Comparison of ENCODE assay signal across 10 cellular contexts in genomic region chr1:27098447-27099153, GRCh38. TPM values are rescaled to one million over a fixed set of nuclear protein-coding genes. Genes with fewer than 3 reads are reported as not detected.
A peak's percentile ranks its signal among the peaks of the same experiment; 100 is the strongest.
DNase-seq lines count a peak whose midpoint lies in the region; ATAC-seq and TF ChIP-seq lines count a peak whose summit lies in the region.
"Had no signal": no experiment of that assay in that cellular context is flagged by ENCODE, and none has a peak within 500 bp of the region (broad histone marks: within the 10 kb centered on the region; RNA-seq: fewer than 3 reads in every experiment).

No MANE protein-coding gene starts in this region.

- H3K36me3 ChIP-seq in muscle layer of colon (ENCODE audit: insufficient read depth, low read length) (peaks cover 7% of the 10 kb centered on the region), aorta (ENCODE audit: control insufficient read depth in 1 of 2, insufficient read depth in 2 of 2, low read length in 1 of 2) (no peaks in the 10 kb centered on the region)
- no peaks in the 10 kb centered on the region for H3K36me3 ChIP-seq in CD8-positive, alpha-beta T cell (ENCODE audit: insufficient read depth, low read length)

- no peaks in the 10 kb centered on the region for H3K9me3 Mint-ChIP-seq in Calu3 (ENCODE audit: low read depth, unreplicated experiment)
- H3K9me3 Mint-ChIP-seq in CD8-positive, alpha-beta T cell = no peaks in the 10 kb centered on the region
- H3K9me3 Mint-ChIP-seq: central memory CD8-positive, alpha-beta T cell; T-helper 2 cell treated with Interferon-gamma antibody and Interleukin-4, amounts not matched to agents 5 μg/mL and 100 μg/mL, for 36 hours had no signal

- POLR2A ChIA-PET in CD8-positive, alpha-beta T cell (lab: Charles Lee) = no interaction called here

- H3K27ac ChIP-seq in coronary artery = peak overlapping the region; percentile 80 to 98
- peak overlapping the region; percentile 35 for H3K27ac ChIP-seq in muscle layer of colon (ENCODE audit: low read depth, low read length)
- H3K27ac ChIP-seq in aorta (ENCODE audit: low read depth in 1 of 2, low read length in 2 of 2) = peak overlapping the region in 1 of 2 donors; percentile 8
- no peak overlapping the region for H3K27ac ChIP-seq in CD8-positive, alpha-beta T cell (ENCODE audit: low read depth, low read length)

- WGBS in aorta, 2 donors = 10 to 19% methylated on average over 14 of the region's 14 CpGs

- no peak overlapping the region for H3K4me3 Mint-ChIP-seq in Calu3 (ENCODE audit: low read depth, unreplicated experiment)
- H3K4me3 Mint-ChIP-seq in CD8-positive, alpha-beta T cell = no peak overlapping the region
- H3K4me3 Mint-ChIP-seq: central memory CD8-positive, alpha-beta T cell; T-helper 2 cell treated with Interferon-gamma antibody and Interleukin-4, amounts not matched to agents 5 μg/mL and 100 μg/mL, for 36 hours had no signal

- BruUV-seq in Calu3 (replicated peaks; lab: Mats Ljungman, UMichigan) = no TSS peak

- H3K27me3 Mint-ChIP-seq in Calu3 (ENCODE audit: unreplicated experiment) = no peaks in the 10 kb centered on the region
- no peaks in the 10 kb centered on the region for H3K27me3 Mint-ChIP-seq in CD8-positive, alpha-beta T cell (ENCODE audit: low read depth)
- H3K27me3 Mint-ChIP-seq: central memory CD8-positive, alpha-beta T cell had no signal

- intact Hi-C loops in Right ventricle myocardium inferior (cut with DNase I) = loop anchor here (10.0 kb wide), 1 partner anchor 134 kb away; the partner anchor contains the start of gene KDF1
- intact Hi-C loops in cardiac septum (cut with DNase I) = loop anchor here (10.0 kb wide), 1 partner anchor 134 kb away; the partner anchor contains the start of gene KDF1
- intact Hi-C loops in aorta (cut with DNase I) = loop anchor here (2.0 to 10.0 kb wide), 4 partner anchors 54 to 134 kb away; partner anchors contain the start of gene KDF1 (in 1 of the 2)
- intact Hi-C loops in Calu3 (cut with micrococcal nuclease; ENCODE audit: unreplicated experiment) = no loop called here
- intact Hi-C loops in CD8-positive, alpha-beta T cell (cut with DNase I, micrococcal nuclease) = no loop called here

- DNase-seq in Right ventricle myocardium inferior (ENCODE audit: missing footprints) (no peak), cardiac septum (ENCODE audit: low spot score) (no peak), coronary artery (ENCODE audit: low spot score) (no peak), aorta (peak in 1 of 2 donors; percentile 58), Calu3 (no peak), T1000 (lab: John Stamatoyannopoulos, UW) (no peak)
- DNase-seq in CD8-positive, alpha-beta T cell = no peak

- peaks cover 15% of the 10 kb centered on the region for H3K4me1 Mint-ChIP-seq in Calu3 (ENCODE audit: low read depth, unreplicated experiment)
- H3K4me1 Mint-ChIP-seq in CD8-positive, alpha-beta T cell (ENCODE audit: low read depth) = peaks cover 5% of the 10 kb centered on the region

- H3K9ac ChIP-seq in muscle layer of colon (ENCODE audit: low read length) = no peak overlapping the region

- H3K27ac Mint-ChIP-seq in Calu3 (ENCODE audit: unreplicated experiment) = no peak overlapping the region
- no peak overlapping the region for H3K27ac Mint-ChIP-seq in CD8-positive, alpha-beta T cell
- H3K27ac Mint-ChIP-seq: T-helper 2 cell treated with Interferon-gamma antibody and Interleukin-4, amounts not matched to agents 5 μg/mL and 100 μg/mL, for 36 hours had no signal

- H3K36me3 Mint-ChIP-seq in Calu3 (ENCODE audit: insufficient read depth, unreplicated experiment) = peaks cover 3% of the 10 kb centered on the region
- peaks cover 23% of the 10 kb centered on the region for H3K36me3 Mint-ChIP-seq in CD8-positive, alpha-beta T cell

- TF ChIP-seq CTCF in coronary artery (IDR thresholded peaks at IDR 0.05) (no peak), Calu3 (IDR thresholded peaks at IDR 0.05; ENCODE audit: unreplicated experiment) (no peak)
- TF ChIP-seq CTCF in CD8-positive, alpha-beta T cell (IDR thresholded peaks at IDR 0.05) = no peak

- H3K27me3 ChIP-seq in muscle layer of colon (ENCODE audit: control insufficient read depth in 1 of 2, insufficient read depth in 2 of 2, low read length in 2 of 2) (no peaks in the 10 kb centered on the region), aorta (ENCODE audit: control insufficient read depth in 1 of 2, insufficient read depth in 2 of 2, low read length in 1 of 2) (no peaks in the 10 kb centered on the region)
- no peaks in the 10 kb centered on the region for H3K27me3 ChIP-seq in CD8-positive, alpha-beta T cell (ENCODE audit: insufficient read depth, low read length)

- CTCF ChIA-PET in Calu3 (lab: Charles Lee) = interaction anchor here (1.0 to 2.2 kb wide), 3 partner anchors 14 to 55 kb away, joined by 5 to 36 read pairs (median 9); no protein-coding TSS in a partner anchor
- CTCF ChIA-PET in CD8-positive, alpha-beta T cell (lab: Charles Lee) = interaction anchor here (0.8 to 19.1 kb wide), 14 partner anchors 10 to 297 kb away, joined by 3 to 303 read pairs (median 6); no protein-coding TSS in a partner anchor

- H3K9me3 ChIP-seq in muscle layer of colon (ENCODE audit: low read length) = no peaks in the 10 kb centered on the region
- no peaks in the 10 kb centered on the region for H3K9me3 ChIP-seq in aorta (ENCODE audit: control insufficient read depth, low read length)
- H3K9me3 ChIP-seq in CD8-positive, alpha-beta T cell (ENCODE audit: low read length) = no peaks in the 10 kb centered on the region

- H3K4me3 ChIP-seq in coronary artery (peak overlapping the region; percentile 1), muscle layer of colon (ENCODE audit: low read depth in 1 of 2, low read length in 2 of 2) (no peak overlapping the region), aorta (ENCODE audit: low read length in 2 of 2) (no peak overlapping the region)
- no peak overlapping the region for H3K4me3 ChIP-seq in CD8-positive, alpha-beta T cell (ENCODE audit: low read depth, low read length)

- ATAC-seq in Right ventricle myocardium inferior (peak; percentile 38), aorta (ENCODE audit: low FRiP score) (peak; percentile 1)
- no peak for ATAC-seq in CD8-positive, alpha-beta T cell

- H3K4me1 ChIP-seq in muscle layer of colon (ENCODE audit: insufficient read depth, low read length) (peaks cover 20% of the 10 kb centered on the region), aorta (ENCODE audit: control insufficient read depth in 1 of 2, insufficient read depth in 2 of 2, low read length in 2 of 2) (no peaks in the 10 kb centered on the region)
- no peaks in the 10 kb centered on the region for H3K4me1 ChIP-seq in CD8-positive, alpha-beta T cell (ENCODE audit: insufficient read depth, low read length)

RNA-seq across cellular contexts. Expression of gene SLC9A1, which starts 56.3 kb away (rescaled TPM):
- total RNA-seq in Right ventricle myocardium inferior = 20.2 TPM
- 26.1 TPM for total RNA-seq in cardiac septum
- total RNA-seq in aorta = 10 to 100 TPM; 17.6 to 24.9 TPM
- polyA plus RNA-seq in aorta = 10 to 100 TPM in 1 of 2 donors, 1 to 10 TPM in 1; 4.5 to 10.1 TPM
- total RNA-seq in Calu3 (2022) = 16.4 and 17.4 TPM in 2 replicates
- total RNA-seq in CD8-positive, alpha-beta T cell = 10 to 100 TPM; 17.9 to 18.3 TPM

Comparison
In these comparisons a context has a peak if more than half of its experiments do, and no peak if none do; other contexts are left out.
1. intact Hi-C loops: an anchor here in Right ventricle myocardium inferior (10.0 kb wide), cardiac septum (10.0 kb wide) and aorta (2.0 to 10.0 kb wide); none called in Calu3 and CD8-positive, alpha-beta T cell.